17 cellular contexts compared by ENCODE assay signal in genomic region chr16:50474138-50474537, GRCh38.
DNase-seq lines count a peak whose midpoint lies in the region; ATAC-seq and TF ChIP-seq lines count a peak whose summit lies in the region.
"Had no signal": no experiment of that assay in that cellular context is flagged by ENCODE, and none has a peak within 500 bp of the region (broad histone marks: within the 10 kb centered on the region; RNA-seq: fewer than 3 reads in every experiment).

No MANE protein-coding gene starts in this region.

- peaks cover 7% of the 10 kb centered on the region for H3K27me3 Mint-ChIP-seq in activated T-cell treated with anti-CD3 and anti-CD28 coated beads, Interleukin-2, amount 50 U/mL, for 4 hours (ENCODE audit: low read depth)
- no peaks in the 10 kb centered on the region for H3K27me3 Mint-ChIP-seq in activated T-helper 17 cell treated with anti-CD3 and anti-CD28 coated beads, Interleukin-2, amount 50 U/mL, for 72 hours

- H3K4me1 Mint-ChIP-seq in activated T-cell treated with anti-CD3 and anti-CD28 coated beads, Interleukin-2, amount 50 U/mL, for 4 hours (ENCODE audit: low read depth): peaks cover 12% of the 10 kb centered on the region
- H3K4me1 Mint-ChIP-seq in activated T-helper 17 cell treated with anti-CD3 and anti-CD28 coated beads, Interleukin-2, amount 50 U/mL, for 72 hours: peaks cover 12% of the 10 kb centered on the region
- H3K4me1 Mint-ChIP-seq: memory B cell had no signal

- H3K27ac Mint-ChIP-seq in activated T-helper 17 cell treated with anti-CD3 and anti-CD28 coated beads, Interleukin-2, amount 50 U/mL, for 72 hours: peak overlapping the region; percentile 79
- H3K27ac Mint-ChIP-seq: H9, memory B cell had no signal

- no peak for DNase-seq in activated T-cell treated with anti-CD3 and anti-CD28 coated beads, Interleukin-2, amount 50 U/mL, for 4 hours
- DNase-seq in activated T-cell treated with anti-CD3 and anti-CD28 coated beads for 4 hours (no peak), GM13977 (ENCODE audit: low spot score) (no peak), NCI-H1092 (lab: John Stamatoyannopoulos, UW) (no peak), GM10248 (ENCODE audit: extremely low spot score) (no peak)
- DNase-seq in stimulated activated CD8-positive, alpha-beta memory T cell treated with anti-CD3 and anti-CD28 coated beads, Interleukin-4, amount 100 ng/mL, for 48 hours: peak; percentile 41
- DNase-seq: anterior cingulate cortex, H9, IMR-90, NCI-H1048, NCI-H524, Peyer's patch, trophoblast cell had no signal

- H3K4me3 Mint-ChIP-seq in activated T-cell treated with anti-CD3 and anti-CD28 coated beads, Interleukin-2, amount 50 U/mL, for 4 hours: no peak overlapping the region
- H3K4me3 Mint-ChIP-seq in activated T-helper 17 cell treated with anti-CD3 and anti-CD28 coated beads, Interleukin-2, amount 50 U/mL, for 72 hours: no peak overlapping the region
- H3K4me3 Mint-ChIP-seq: H9, memory B cell, neural crest cell had no signal

- POLR2A ChIA-PET in GM10248 (lab: Yijun Ruan, JAX): no interaction called here

- H3K9me3 Mint-ChIP-seq in activated T-cell treated with anti-CD3 and anti-CD28 coated beads, Interleukin-2, amount 50 U/mL, for 4 hours: no peaks in the 10 kb centered on the region
- H3K9me3 Mint-ChIP-seq in activated T-helper 17 cell treated with anti-CD3 and anti-CD28 coated beads, Interleukin-2, amount 50 U/mL, for 72 hours: no peaks in the 10 kb centered on the region
- H3K9me3 Mint-ChIP-seq: memory B cell had no signal

- no peaks in the 10 kb centered on the region for H3K36me3 Mint-ChIP-seq in activated T-cell treated with anti-CD3 and anti-CD28 coated beads, Interleukin-2, amount 50 U/mL, for 4 hours (ENCODE audit: insufficient read depth)
- H3K36me3 Mint-ChIP-seq in activated T-helper 17 cell treated with anti-CD3 and anti-CD28 coated beads, Interleukin-2, amount 50 U/mL, for 72 hours (ENCODE audit: low read depth): no peaks in the 10 kb centered on the region
- H3K36me3 Mint-ChIP-seq: memory B cell had no signal

- peak; percentile 76 to 78 for ATAC-seq in activated T-cell treated with anti-CD3 and anti-CD28 coated beads, Interleukin-2, amount 50 U/mL, for 4 hours
- peak; percentile 16 for ATAC-seq in GM21825 (IDR thresholded peaks at IDR 0.05; ENCODE audit: unreplicated experiment)
- peak; percentile 76 for ATAC-seq in activated T-helper 17 cell treated with anti-CD3 and anti-CD28 coated beads, Interleukin-2, amount 50 U/mL, for 72 hours (replicated peaks)

- in situ Hi-C loops in GM13977 (cut with MboI; ENCODE audit: low pct_unique_long_range_greater_than_20kb, low sequenced_read_pairs, unreplicated experiment): no loop called here

- CTCF ChIA-PET in GM10248 (lab: Yijun Ruan, JAX): no interaction called here

- TF ChIP-seq CTCF in GM13977 (IDR thresholded peaks at IDR 0.05; ENCODE audit: extremely low read depth, insufficient read depth, missing control alignments) (no peak), GM10248 (IDR thresholded peaks at IDR 0.05; ENCODE audit: control extremely low read depth, extremely low read depth, low read depth, missing control alignments) (no peak)

Comparison
In these comparisons a context has a peak if more than half of its experiments do, and no peak if none do; other contexts are left out.
1. ATAC-seq: peak in every context shown above with its lines; median percentile 77 in activated T-cell treated with anti-CD3 and anti-CD28 coated beads, Interleukin-2, amount 50 U/mL, for 4 hours; 76 in activated T-helper 17 cell treated with anti-CD3 and anti-CD28 coated beads, Interleukin-2, amount 50 U/mL, for 72 hours; 16 in GM21825.